8 cellular contexts compared by ENCODE assay signal in the genomic region with DNA sequence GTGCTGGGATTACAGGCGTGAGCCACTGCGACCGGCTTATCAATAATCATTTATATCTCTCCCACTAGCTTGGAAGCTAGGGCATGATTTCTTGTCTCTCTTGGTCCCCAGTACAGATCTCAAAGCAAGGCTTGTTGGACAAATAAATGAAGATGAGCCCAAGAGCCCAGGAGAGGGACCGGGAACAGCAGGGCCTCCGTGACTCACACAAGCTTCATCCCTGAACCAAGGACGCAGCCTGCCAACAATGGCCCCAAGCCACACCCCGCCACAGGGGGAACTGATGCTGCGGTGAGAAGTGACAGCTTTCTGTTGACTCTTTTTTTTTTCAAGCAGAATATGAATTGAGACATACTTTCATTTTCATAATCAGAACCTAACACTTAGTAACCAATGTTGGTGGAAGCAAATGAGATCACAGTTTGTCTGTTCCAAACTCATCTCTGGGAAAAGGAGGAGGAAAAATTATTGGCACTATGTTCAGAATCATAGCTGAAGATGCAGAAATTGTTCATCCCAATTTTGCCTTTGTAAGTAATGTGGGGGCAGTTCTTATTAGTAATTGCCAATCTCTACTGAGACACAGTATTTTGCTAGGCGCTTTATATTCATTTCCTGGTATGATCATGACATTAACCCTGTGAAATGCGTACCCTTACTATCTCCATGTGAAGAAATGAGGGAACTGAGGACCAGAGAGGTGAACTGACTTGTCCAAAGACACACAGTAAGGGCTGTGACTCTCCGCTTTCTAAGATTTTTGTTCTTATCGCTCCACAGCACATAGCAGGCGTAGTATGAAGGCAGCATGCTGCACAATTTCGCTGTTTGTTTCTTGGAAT. TPM values are rescaled to one million over a fixed set of nuclear protein-coding genes. Genes with fewer than 3 reads are reported as not detected.
DNase-seq lines count a peak whose midpoint lies in the region; ATAC-seq lines count a peak whose summit lies in the region.

No MANE protein-coding gene starts in this region.

- peak; percentile 97 for DNase-seq in CD1c-positive myeloid dendritic cell (ENCODE audit: extremely low spot score)
- peak; percentile 55 to 91 (median 83) for DNase-seq in T-cell
- peak; percentile 82 for DNase-seq in activated naive CD8-positive, alpha-beta T cell treated with anti-CD3 and anti-CD28 coated beads, Interleukin-2, amount 50 U/mL, for 24 hours
- peak; percentile 90 for DNase-seq in immature natural killer cell
- peak; percentile 63 for DNase-seq in stimulated activated CD4-positive, alpha-beta T cell treated with anti-CD3 and anti-CD28 coated beads, Interleukin-2, amount 100 ng/mL, for 4 hours (ENCODE audit: low read depth)
- no peak for DNase-seq in NCI-H748 treated with DMSO at 0.1 percent for 48 hours (lab: John Stamatoyannopoulos, UW)

- CTCF ChIA-PET in T-cell (lab: Charles Lee): interaction anchor here (0.6 to 1.7 kb wide), 14 partner anchors 13 to 871 kb away, joined by 3 to 10 read pairs (median 5); partner anchors contain the start of gene BNIP1 (in 1 of the 2)

- H3K36me3 Mint-ChIP-seq in T-cell (no peaks in the 10 kb centered on the region), immature natural killer cell (no peaks in the 10 kb centered on the region)
- no peaks in the 10 kb centered on the region for H3K36me3 Mint-ChIP-seq in activated naive CD8-positive, alpha-beta T cell treated with anti-CD3 and anti-CD28 coated beads, Interleukin-2, amount 50 U/mL, for 24 hours (ENCODE audit: low read depth)

- H3K4me1 Mint-ChIP-seq in T-cell: peaks cover 34 to 52% (median 42%) of the 10 kb centered on the region in 3 donors
- peaks cover 63% of the 10 kb centered on the region for H3K4me1 Mint-ChIP-seq in activated naive CD8-positive, alpha-beta T cell treated with anti-CD3 and anti-CD28 coated beads, Interleukin-2, amount 50 U/mL, for 24 hours
- peaks cover 55 to 59% of the 10 kb centered on the region in 2 donors for H3K4me1 Mint-ChIP-seq in immature natural killer cell

- H3K4me3 Mint-ChIP-seq in T-cell: peak overlapping the region; percentile 38 to 62 (median 59)
- H3K4me3 Mint-ChIP-seq in activated naive CD8-positive, alpha-beta T cell treated with anti-CD3 and anti-CD28 coated beads, Interleukin-2, amount 50 U/mL, for 24 hours: peak overlapping the region; percentile 63
- H3K4me3 Mint-ChIP-seq in immature natural killer cell: peak overlapping the region; percentile 64 to 85 (median 79)

- H3K9me3 Mint-ChIP-seq in T-cell: no peaks in the 10 kb centered on the region
- H3K9me3 Mint-ChIP-seq in activated naive CD8-positive, alpha-beta T cell treated with anti-CD3 and anti-CD28 coated beads, Interleukin-2, amount 50 U/mL, for 24 hours: no peaks in the 10 kb centered on the region
- H3K9me3 Mint-ChIP-seq in immature natural killer cell: no peaks in the 10 kb centered on the region

- no peaks in the 10 kb centered on the region for H3K27me3 Mint-ChIP-seq in T-cell
- no peaks in the 10 kb centered on the region for H3K27me3 Mint-ChIP-seq in activated naive CD8-positive, alpha-beta T cell treated with anti-CD3 and anti-CD28 coated beads, Interleukin-2, amount 50 U/mL, for 24 hours
- H3K27me3 Mint-ChIP-seq in immature natural killer cell (ENCODE audit: low read depth in 3 of 3): peaks cover 4 to 16% (median 12%) of the 10 kb centered on the region in 3 donors

- H3K27ac Mint-ChIP-seq in T-cell: peak overlapping the region; percentile 89 to 94
- H3K27ac Mint-ChIP-seq in activated naive CD8-positive, alpha-beta T cell treated with anti-CD3 and anti-CD28 coated beads, Interleukin-2, amount 50 U/mL, for 24 hours: peak overlapping the region; percentile 87
- H3K27ac Mint-ChIP-seq in immature natural killer cell: peak overlapping the region; percentile 96 to 99 (median 98)

- ATAC-seq in GM19395 (IDR thresholded peaks at IDR 0.05; ENCODE audit: unreplicated experiment) (peak; percentile 91), HG03469 (IDR thresholded peaks at IDR 0.05; ENCODE audit: unreplicated experiment) (peak; percentile 83), T-cell (replicated peaks in 1 of 4) (peak; percentile 85 to 93 (median 88))
- ATAC-seq in activated naive CD8-positive, alpha-beta T cell treated with anti-CD3 and anti-CD28 coated beads, Interleukin-2, amount 50 U/mL, for 24 hours: peak; percentile 86

- POLR2A ChIA-PET in T-cell (lab: Charles Lee): interaction anchor here (0.6 to 1.7 kb wide), 14 partner anchors 10 to 1145 kb away, joined by 3 to 22 read pairs (median 4); no protein-coding TSS in a partner anchor

RNA-seq across cellular contexts. Expression of gene DUSP1, which starts 6.6 kb away (rescaled TPM):
- total RNA-seq in T-cell: 1,000 to 10,000 TPM in 2 of 5 donors, 10 to 100 TPM in 3; 22.6 to 1,564 (median 28.9) TPM
- polyA plus RNA-seq in immature natural killer cell: 1,000 to 10,000 TPM in 1 of 3 donors, 100 to 1,000 TPM in 2; 548 to 1,082 (median 887) TPM

RNA-seq across cellular contexts. Expression of gene ERGIC1, which starts 56.4 kb away (rescaled TPM):
- 10 to 100 TPM; 45.5 to 67.7 (median 46.8) TPM for total RNA-seq in T-cell
- polyA plus RNA-seq in immature natural killer cell: 10 to 100 TPM; 40.7 to 61.9 (median 61.7) TPM
